25 cellular contexts compared by ENCODE assay signal in genomic region chr1:31401241-31401640, GRCh38. TPM values are rescaled to one million over a fixed set of nuclear protein-coding genes. Genes with fewer than 3 reads are reported as not detected.
A peak's percentile ranks its signal among the peaks of the same experiment; 100 is the strongest.
DNase-seq lines count a peak whose midpoint lies in the region; ATAC-seq, FAIRE-seq and TF ChIP-seq lines count a peak whose summit lies in the region.
"Had no signal": no experiment of that assay in that cellular context is flagged by ENCODE, and none has a peak within 500 bp of the region (broad histone marks: within the 10 kb centered on the region; RNA-seq: fewer than 3 reads in every experiment).

No MANE protein-coding gene starts in this region.

- FAIRE-seq in K562 (lab: Jason Lieb, UNC): no peak
- FAIRE-seq: pancreas had no signal

- no peaks in the 10 kb centered on the region for H3K79me2 ChIP-seq in K562 (ENCODE audit: control insufficient read depth, insufficient read depth, low read length)

- 11% methylated on average over 2 of the region's 2 CpGs for WGBS in K562 (ENCODE audit: insufficient coverage, low coverage, missing lambda C conversion rate)
- no CpG with 5 or more reads among the region's 2 CpGs for WGBS in neuronal stem cell (ENCODE audit: extremely low coverage in 2 of 2, insufficient read length in 2 of 2, insufficient replicate concordance in 1 of 2), 2 donors

- no peak overlapping the region for H2AK5ac ChIP-seq in neuronal stem cell (ENCODE audit: low read depth, low read length)

- no peak overlapping the region for H2BK12ac ChIP-seq in neuronal stem cell (ENCODE audit: low read length)

- no peak for TF ChIP-seq RAD21 in K562 (CRISPR knock-in tag; conservative IDR thresholded peaks at IDR 0.05 in 1 of 2, IDR thresholded peaks at IDR 0.05 in 1 of 2)

- in situ Hi-C loops in K562 (cut with MboI): no loop called here

- H2BK15ac ChIP-seq in neuronal stem cell (ENCODE audit: low read length): no peak overlapping the region

- DNase-seq in AG10803 (ENCODE audit: low read depth) (no peak), MV-4-11 (lab: John Stamatoyannopoulos, UW) (peak; percentile 36), K562 (ENCODE audit: extremely low read depth in 1 of 4, low spot score in 3 of 4) (no peak), iris pigment epithelial cell (ENCODE audit: low read depth) (peak; percentile 47), neuronal stem cell (ENCODE audit: low spot score) (no peak)
- DNase-seq in stimulated activated CD4-positive, alpha-beta T cell treated with anti-CD3 and anti-CD28 coated beads, Interleukin-12 subunit alpha, Interleukin-12 subunit beta, amount 100 ng/mL, for 4 hours: no peak
- DNase-seq: activated CD4-positive, alpha-beta T cell treated with anti-CD3 and anti-CD28 coated beads for 36 hours; activated naive CD4-positive, alpha-beta T cell treated with anti-CD3 and anti-CD28 coated beads, Interleukin-2, amount 10 ng/mL, durations not matched to agents 7 days and 5 days; activated T-cell treated with anti-CD3 and anti-CD28 coated beads, Interleukin-2, amount 50 U/mL, for 72 hours; dorsolateral prefrontal cortex; foreskin keratinocyte; MG63; naive thymus-derived CD4-positive, alpha-beta T cell; NCI-H524 treated with DMSO at 0.1 percent for 48 hours; NK-92 treated with Interleukin-12 subunit alpha and Interleukin-12 subunit beta, amount 100 ng/mL, for 24 hours; pancreas; Peyer's patch; stimulated activated CD4-positive, alpha-beta T cell treated with anti-CD3 and anti-CD28 coated beads, Interleukin-2, amount 100 ng/mL, for 48 hours; T-helper 17 cell; uterus had no signal

- no peak overlapping the region for H3K23ac ChIP-seq in neuronal stem cell (ENCODE audit: low read depth, low read length, poor library complexity)

- no peak overlapping the region for H4K91ac ChIP-seq in neuronal stem cell (ENCODE audit: low read depth, low read length, poor library complexity)

- H2AFZ ChIP-seq in K562 (ENCODE audit: low read depth, low read length) (no peak overlapping the region), neuronal stem cell (ENCODE audit: low read length) (no peak overlapping the region)

- ATAC-seq in K562: peak; percentile 38; the same call in 1 of the 3 replicates
- no peak for ATAC-seq in HG03045 (IDR thresholded peaks at IDR 0.05; ENCODE audit: unreplicated experiment)
- ATAC-seq in HG03196 (IDR thresholded peaks at IDR 0.05; ENCODE audit: unreplicated experiment): no peak
- ATAC-seq: activated CD4-positive, alpha-beta T cell treated with anti-CD3 and anti-CD28 coated beads for 36 hours; activated T-cell treated with anti-CD3 and anti-CD28 coated beads, Interleukin-2, amount 50 U/mL, for 72 hours; foreskin keratinocyte; naive thymus-derived CD4-positive, alpha-beta T cell; pancreas; stimulated activated effector memory CD8-positive, alpha-beta T cell treated with anti-CD3 and anti-CD28 coated beads, Interleukin-12 subunit alpha, Interleukin-12 subunit beta, amount 100 ng/mL, for 72 hours; T-helper 17 cell had no signal

- CTCF ChIA-PET in K562 (lab: Yijun Ruan, JAX; ENCODE audit: low intra/inter-chr PET ratio): no interaction called here

- no peak overlapping the region for H2BK5ac ChIP-seq in neuronal stem cell (ENCODE audit: low read length)

- H3K4me2 ChIP-seq in K562 (ENCODE audit: insufficient read depth, low read length) (no peak overlapping the region), neuronal stem cell (ENCODE audit: insufficient read depth, low read length, poor library complexity, severe bottlenecking) (no peak overlapping the region)

- H3K4me3 ChIP-seq in AG10803 (ENCODE audit: low read length) (no peak overlapping the region), K562 (no peak overlapping the region), neuronal stem cell (ENCODE audit: low read length in 2 of 2) (no peak overlapping the region)
- H3K4me3 ChIP-seq: dorsolateral prefrontal cortex, MG63, pancreas, Peyer's patch, SJSA1, suprapubic skin, uterus had no signal

- no peak overlapping the region for H3K14ac ChIP-seq in neuronal stem cell (ENCODE audit: low read length)

- no TSS peak for BruUV-seq in K562 (replicated peaks; lab: Mats Ljungman, UMichigan)

- no peak overlapping the region for H3K27ac ChIP-seq in K562 (ENCODE audit: extremely low read depth, low read depth, low read length)
- H3K27ac ChIP-seq in neuronal stem cell (replicated peaks; ENCODE audit: low read length): no peak overlapping the region
- H3K27ac ChIP-seq: dorsolateral prefrontal cortex, foreskin keratinocyte, pancreas, Peyer's patch, SJSA1, suprapubic skin, uterus had no signal

- intact Hi-C loops in K562 (cut with micrococcal nuclease): no loop called here

- H3K4me1 ChIP-seq in K562 (replicated peaks in 1 of 2; ENCODE audit: control insufficient read depth in 2 of 2, insufficient read depth in 2 of 2, low read length in 2 of 2) (no peaks in the 10 kb centered on the region), neuronal stem cell (ENCODE audit: control insufficient read depth in 2 of 2, insufficient read depth in 1 of 2, low read depth in 1 of 2, low read length in 2 of 2) (peaks cover 0 to 8% of the 10 kb centered on the region in 2 donors)
- H3K4me1 ChIP-seq: pancreas, Peyer's patch, suprapubic skin, uterus had no signal

- H3K79me1 ChIP-seq in neuronal stem cell (ENCODE audit: low read depth, low read length): no peaks in the 10 kb centered on the region

- POLR2A ChIA-PET in K562 (lab: Yijun Ruan, JAX): no interaction called here

- TF ChIP-seq CTCF in AG10803 (conservative IDR thresholded peaks at IDR 0.05; ENCODE audit: low read length) (peak; percentile 32; the same call in 1 of the 2 replicates), K562 (IDR thresholded peaks at IDR 0.05 in 2 of 3, conservative IDR thresholded peaks at IDR 0.05 in 1 of 3; ENCODE audit: insufficient read depth in 2 of 3, low read depth in 1 of 3, low read length in 3 of 3) (0 out of 6 replicates have a peak, but pooled peaks of 1 of the 3 experiments have one; percentile 6)

- H4K20me1 ChIP-seq in K562 (replicated peaks; ENCODE audit: control insufficient read depth, insufficient read depth, low read length): 0 out of 2 replicates have a peak, but pooled peaks cover 6% of the 10 kb centered on the region

- H4K8ac ChIP-seq in neuronal stem cell (ENCODE audit: low read depth, low read length): no peak overlapping the region

- H3K27me3 ChIP-seq in K562 (ENCODE audit: control insufficient read depth in 2 of 2, insufficient read depth in 2 of 2, low read length in 2 of 2) (peaks cover 0 to 5% of the 10 kb centered on the region in 2 experiments; a peak in 3 of 5 replicates), neuronal stem cell (ENCODE audit: control insufficient read depth in 3 of 3, insufficient read depth in 3 of 3, low read depth in 1 of 3, low read length in 3 of 3) (no peaks in the 10 kb centered on the region)
- H3K27me3 ChIP-seq: dorsolateral prefrontal cortex, foreskin keratinocyte, MG63, pancreas, Peyer's patch, SJSA1, suprapubic skin, uterus had no signal

- no peak for TF ChIP-seq EP300 in K562 (IDR thresholded peaks at IDR 0.05; ENCODE audit: low read length)

- TF ChIP-seq POLR2A in K562 (conservative IDR thresholded peaks at IDR 0.05): no peak

- H3K9me3 ChIP-seq in K562 (replicated peaks; ENCODE audit: control insufficient read depth, insufficient read depth, low read depth, low read length) (no peaks in the 10 kb centered on the region; the same call in 1 of the 2 replicates), neuronal stem cell (replicated peaks in 1 of 2; ENCODE audit: control insufficient read depth in 2 of 2, insufficient read depth in 1 of 2, low read depth in 1 of 2, low read length in 2 of 2) (no peaks in the 10 kb centered on the region)
- H3K9me3 ChIP-seq: MG63, pancreas, Peyer's patch, SJSA1, suprapubic skin, uterus had no signal

- no peak overlapping the region for H2BK120ac ChIP-seq in neuronal stem cell (ENCODE audit: low read depth, low read length)

- H3K36me3 ChIP-seq in K562 (ENCODE audit: control insufficient read depth, insufficient read depth, low read length) (no peaks in the 10 kb centered on the region), neuronal stem cell (replicated peaks in 1 of 2; ENCODE audit: control insufficient read depth in 2 of 2, insufficient read depth in 2 of 2, low read length in 2 of 2) (no peaks in the 10 kb centered on the region)
- H3K36me3 ChIP-seq: MG63, pancreas, Peyer's patch, SJSA1, suprapubic skin, uterus had no signal

- no peak overlapping the region for H3K4ac ChIP-seq in neuronal stem cell (ENCODE audit: low read length)

- H3K9ac ChIP-seq in K562 (ENCODE audit: insufficient read depth in 1 of 2, low read depth in 2 of 2, low read length in 2 of 2) (no peak overlapping the region), neuronal stem cell (ENCODE audit: low read depth, low read length, poor library complexity) (no peak overlapping the region)

- H3K18ac ChIP-seq in neuronal stem cell (ENCODE audit: low read length): no peak overlapping the region

- H3K9me1 ChIP-seq in K562 (ENCODE audit: control insufficient read depth, insufficient read depth, low read length): no peaks in the 10 kb centered on the region

RNA-seq across cellular contexts. Expression of gene SERINC2, which starts 11.8 kb away (rescaled TPM):
- 1.7 and 5.6 TPM in 2 replicates for total RNA-seq in K562 (2011; cell fraction: chromatin; rRNA removed; ENCODE audit: low replicate concordance)
- 5.8 and 6.4 TPM in 2 replicates for total RNA-seq in K562 (2011; cell fraction: nucleolus; rRNA removed)
- 5.9 and 7.2 TPM in 2 replicates for total RNA-seq in K562 (2011; cell fraction: nucleoplasm; rRNA removed)
- total RNA-seq in K562 (2014; rRNA removed) (0.45 TPM in 1 of 2 replicates, not detected in the other), K562 (2014; rRNA removed; fragmentation: Illumina TruSeq; extraction: Trizol) (0.10 and 0.15 TPM in 2 replicates), K562 (2015; rRNA removed; fragmentation: Illumina TruSeq; extraction: Trizol) (0.22 and 0.23 TPM in 2 replicates), K562 (2021) (1.2 and 1.5 TPM in 2 replicates)
- polyA plus RNA-seq in K562 (2011; rRNA removed) (0.88 and 1.0 TPM in 2 replicates), K562 (2014; fragmentation: Illumina TruSeq; extraction: Trizol) (0.70 and 1.2 TPM in 2 replicates), K562 (2014; fragmentation: Nextera tagmentation; extraction: Ambion mirVana) (under 1 TPM in 1 of 2 experiments, not detected in 1; 0.07 TPM), K562 (2014; rRNA removed) (1.0 and 1.8 TPM in 2 replicates)
- 1.7 and 4.1 TPM in 2 replicates for polyA plus RNA-seq in K562 (2011; cell fraction: cytosol; rRNA removed)
- polyA plus RNA-seq in K562 (2011; cell fraction: nucleus; rRNA removed): 1.5 and 2.4 TPM in 2 replicates
- 0.76 and 3.3 TPM in 2 replicates for polyA plus RNA-seq in K562 (2012)
- polyA minus RNA-seq in K562 (2011; rRNA and poly(A)+ RNA removed): 0.21 and 0.63 TPM in 2 replicates
- 0.73 and 0.95 TPM in 2 replicates for polyA minus RNA-seq in K562 (2011; cell fraction: cytosol; rRNA and poly(A)+ RNA removed)
- polyA minus RNA-seq in K562 (2011; cell fraction: nucleus; rRNA and poly(A)+ RNA removed): 0.54 and 0.89 TPM in 2 replicates
- polyA plus RNA-seq in neuronal stem cell (2013, experiment 1 of 2): 36.2 TPM
- polyA plus RNA-seq in neuronal stem cell (2013, experiment 2 of 2): 35.5 TPM
- polyA plus RNA-seq: naive thymus-derived CD4-positive, alpha-beta T cell had no signal

RNA-seq across cellular contexts. Expression of gene FABP3, which starts 28.4 kb away (rescaled TPM):
- total RNA-seq in K562 (2011; cell fraction: chromatin; rRNA removed; ENCODE audit: low replicate concordance): not detected in 2 replicates
- total RNA-seq in K562 (2011; cell fraction: nucleolus; rRNA removed): not detected in 2 replicates
- total RNA-seq in K562 (2011; cell fraction: nucleoplasm; rRNA removed): not detected in 2 replicates
- total RNA-seq in K562 (2014; rRNA removed): not detected in 2 replicates
- total RNA-seq in K562 (2014; rRNA removed; fragmentation: Illumina TruSeq; extraction: Trizol): not detected in 2 replicates
- not detected in 2 replicates for total RNA-seq in K562 (2015; rRNA removed; fragmentation: Illumina TruSeq; extraction: Trizol)
- total RNA-seq in K562 (2021): not detected in 2 replicates
- polyA plus RNA-seq in K562 (2011; rRNA removed): not detected in 2 replicates
- not detected in 2 replicates for polyA plus RNA-seq in K562 (2011; cell fraction: cytosol; rRNA removed)
- not detected in 2 replicates for polyA plus RNA-seq in K562 (2011; cell fraction: nucleus; rRNA removed)
- 0.28 and 0.38 TPM in 2 replicates for polyA plus RNA-seq in K562 (2012)
- polyA plus RNA-seq in K562 (2014; fragmentation: Illumina TruSeq; extraction: Trizol): not detected in 2 replicates
- under 1 TPM in 1 of 2 experiments, not detected in 1; 0.22 TPM for polyA plus RNA-seq in K562 (2014; fragmentation: Nextera tagmentation; extraction: Ambion mirVana)
- not detected in 2 replicates for polyA plus RNA-seq in K562 (2014; rRNA removed)
- not detected in 2 replicates for polyA minus RNA-seq in K562 (2011; rRNA and poly(A)+ RNA removed)
- polyA minus RNA-seq in K562 (2011; cell fraction: cytosol; rRNA and poly(A)+ RNA removed): not detected in 2 replicates
- not detected in 2 replicates for polyA minus RNA-seq in K562 (2011; cell fraction: nucleus; rRNA and poly(A)+ RNA removed)
- polyA plus RNA-seq in neuronal stem cell (2013, experiment 1 of 2): 2.4 TPM
- 2.5 TPM for polyA plus RNA-seq in neuronal stem cell (2013, experiment 2 of 2)
- total RNA-seq: activated CD4-positive, alpha-beta T cell treated with anti-CD3 and anti-CD28 coated beads for 36 hours; activated T-cell treated with anti-CD3 and anti-CD28 coated beads, Interleukin-2, amount 50 U/mL, for 72 hours; T-helper 17 cell had no signal
- polyA plus RNA-seq: naive thymus-derived CD4-positive, alpha-beta T cell had no signal

Comparison
In these comparisons a context has a peak if more than half of its experiments do, and no peak if none do; other contexts are left out.
1. DNase-seq: peak in MV-4-11 (single experiment) and iris pigment epithelial cell (single experiment); none in AG10803 (single experiment), K562 (0 of 4), stimulated activated CD4-positive, alpha-beta T cell treated with anti-CD3 and anti-CD28 coated beads, Interleukin-12 subunit alpha, Interleukin-12 subunit beta, amount 100 ng/mL, for 4 hours (single experiment) and neuronal stem cell (single experiment).